Comparison of ENCODE assay signal across 31 cellular contexts in genomic region chr10:57743711-57744110, GRCh38.
"Had no signal": no experiment of that assay in that cellular context is flagged by ENCODE, and none has a peak within 500 bp of the region (broad histone marks: within the 10 kb centered on the region; RNA-seq: fewer than 3 reads in every experiment).

No MANE protein-coding gene starts in this region.

- H3K4me3 ChIP-seq: adrenal gland, breast epithelium, cardiac muscle cell, colonic mucosa, esophagus squamous epithelium, gastroesophageal sphincter, heart right ventricle had no signal

- H3K36me3 ChIP-seq: adrenal gland, breast epithelium, cardiac muscle cell, colonic mucosa, esophagus squamous epithelium, gastroesophageal sphincter, heart right ventricle had no signal

- FAIRE-seq: endometrium, endothelial cell of umbilical vein had no signal

- H3K4me1 ChIP-seq: adrenal gland, breast epithelium, colonic mucosa, esophagus squamous epithelium, gastroesophageal sphincter, heart right ventricle had no signal

- DNase-seq: activated CD4-positive, alpha-beta memory T cell treated with anti-CD3 and anti-CD28 coated beads for 36 hours; activated CD4-positive, alpha-beta T cell treated with anti-CD3 and anti-CD28 coated beads for 36 hours; activated CD4-positive, alpha-beta T cell treated with anti-CD3 and anti-CD28 coated beads, Interleukin-2, amount 10 ng/mL, durations not matched to agents 24 days and 14 days; activated CD4-positive, CD25-positive, alpha-beta regulatory T cell; activated CD4-positive, CD25-positive, alpha-beta regulatory T cell treated with anti-CD3 and anti-CD28 coated beads, Interleukin-2, amount 50 U/mL, for 72 hours; activated CD8-positive, alpha-beta memory T cell treated with anti-CD3 and anti-CD28 coated beads, Interleukin-2, amount 10 ng/mL, durations not matched to agents 7 days and 5 days; activated CD8-positive, alpha-beta memory T cell treated with anti-CD3 and anti-CD28 coated beads, Interleukin-2, amount 50 U/mL, for 4 hours; activated CD8-positive, alpha-beta T cell treated with anti-CD3 and anti-CD28 coated beads, Interleukin-2, amount 10 ng/mL, durations not matched to agents 7 days and 5 days; activated effector memory CD4-positive, alpha-beta T cell treated with anti-CD3 and anti-CD28 coated beads, Interleukin-2, amount 50 U/mL, for 16 hours; activated naive CD4-positive, alpha-beta T cell treated with anti-CD3 and anti-CD28 coated beads for 36 hours; activated naive CD8-positive, alpha-beta T cell treated with anti-CD3 and anti-CD28 coated beads for 36 hours; activated naive CD8-positive, alpha-beta T cell treated with anti-CD3 and anti-CD28 coated beads, Interleukin-2, amount 50 U/mL, for 24 hours; activated T-cell treated with anti-CD3 and anti-CD28 coated beads, Interleukin-2, amount 50 U/mL, for 1 hour; activated T-cell treated with anti-CD3 and anti-CD28 coated beads, Interleukin-2, amount 50 U/mL, for 48 hours; adrenal gland; amygdala; aorta; central memory CD4-positive, alpha-beta T cell; cerebellar nuclear complex; colonic mucosa; effector CD8-positive, alpha-beta T cell; esophagus squamous epithelium; foreskin melanocyte; heart right ventricle; T-helper 2 cell had no signal

- H3K27me3 ChIP-seq: adrenal gland, breast epithelium, cardiac muscle cell, colonic mucosa, esophagus squamous epithelium, gastroesophageal sphincter, heart right ventricle had no signal

- ATAC-seq: activated CD4-positive, alpha-beta T cell treated with anti-CD3 and anti-CD28 coated beads for 36 hours; activated CD8-positive, alpha-beta memory T cell treated with anti-CD3 and anti-CD28 coated beads, Interleukin-2, amount 10 ng/mL, durations not matched to agents 7 days and 5 days; activated CD8-positive, alpha-beta T cell treated with anti-CD3 and anti-CD28 coated beads, Interleukin-2, amount 10 ng/mL, durations not matched to agents 7 days and 5 days; activated naive CD8-positive, alpha-beta T cell treated with anti-CD3 and anti-CD28 coated beads, Interleukin-2, amount 50 U/mL, for 24 hours; gastroesophageal sphincter; heart right ventricle had no signal

- H3K27ac ChIP-seq: adrenal gland, breast epithelium, cardiac muscle cell, colonic mucosa, epithelial cell of prostate, esophagus squamous epithelium, gastroesophageal sphincter, heart right ventricle had no signal

- H3K9me3 ChIP-seq: adrenal gland, breast epithelium, colonic mucosa, esophagus squamous epithelium had no signal
